Comparison of ENCODE assay signal across 1 cellular context in the genomic region with DNA sequence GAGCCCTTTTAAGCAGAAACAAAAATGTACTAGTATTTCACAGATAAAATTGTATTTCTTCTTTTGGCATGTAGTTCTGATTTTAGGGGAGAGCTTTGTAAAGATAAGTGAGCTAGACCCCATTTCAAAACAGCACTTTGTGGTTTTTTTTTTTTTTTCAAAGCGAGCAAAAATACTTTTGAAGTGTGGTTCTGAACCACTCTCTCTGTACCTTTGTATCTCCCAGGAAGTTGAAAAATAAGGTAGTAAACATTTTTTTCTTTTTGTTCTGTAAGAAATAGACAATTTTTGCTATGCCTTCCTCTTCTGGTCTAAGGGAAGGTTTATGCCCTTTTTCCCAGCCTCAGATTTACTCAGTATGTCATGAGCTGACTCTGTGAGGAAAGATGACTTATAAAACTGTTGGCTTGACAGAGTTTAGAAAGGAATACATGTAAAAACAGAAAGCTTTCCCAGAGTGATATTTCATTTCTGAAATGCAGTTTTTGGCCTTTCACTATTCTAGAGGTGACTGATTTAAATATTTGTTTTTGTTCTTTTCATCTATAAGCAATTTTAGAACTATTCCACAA.
TF ChIP-seq lines count a peak whose summit lies in the region.

No MANE protein-coding gene starts in this region.

TF ChIP-seq in GM12878, 131 proteins besides CTCF, POLR2A, EP300 and RAD21 (continued from another document):
- TF ChIP-seq CUX1 (IDR thresholded peaks at IDR 0.05; ENCODE audit: insufficient replicate concordance, low read depth, low read length) (no peak), ZNF384 (IDR thresholded peaks at IDR 0.05; ENCODE audit: borderline replicate concordance, low read depth, low read length) (peak; percentile 45; the same call in 1 of the 2 replicates)
